ENCODE assay signal across 7 cellular contexts in genomic region chr19:55008781-55009180, GRCh38. TPM values are rescaled to one million over a fixed set of nuclear protein-coding genes. Genes with fewer than 3 reads are reported as not detected.
"Had no signal": no experiment of that assay in that cellular context is flagged by ENCODE, and none has a peak within 500 bp of the region (broad histone marks: within the 10 kb centered on the region; RNA-seq: fewer than 3 reads in every experiment).

No MANE protein-coding gene starts in this region.

RNA-seq across cellular contexts. Expression of gene GP6, which starts 29.3 kb away (rescaled TPM):
- total RNA-seq: epithelial cell of proximal tubule, esophagus squamous epithelium, gastroesophageal sphincter, left ventricle myocardium superior, pulmonary artery endothelial cell, subcutaneous adipose tissue had no signal

RNA-seq across cellular contexts. Expression of gene NLRP2, which starts 42.6 kb away (rescaled TPM):
- polyA plus RNA-seq: neural cell had no signal
